In genomic region chr17:8474826-8475225, GRCh38 we compare ENCODE assay signal across 1 cellular context.
TF ChIP-seq lines count a peak whose summit lies in the region.

No MANE protein-coding gene starts in this region.

TF ChIP-seq in WTC11, 78 proteins besides CTCF, POLR2A, EP300 and RAD21 (continued from another document):
- TF ChIP-seq AR (CRISPR knock-in tag; IDR thresholded peaks at IDR 0.05) (no peak), E2F1 (CRISPR knock-in tag; IDR thresholded peaks at IDR 0.05) (no peak), ELF4 (CRISPR knock-in tag; IDR thresholded peaks at IDR 0.05; ENCODE audit: low read depth) (no peak), SP1 (CRISPR knock-in tag; conservative IDR thresholded peaks at IDR 0.05) (no peak), EMX1 (CRISPR knock-in tag; IDR thresholded peaks at IDR 0.05) (no peak), ZNF281 (CRISPR knock-in tag; IDR thresholded peaks at IDR 0.05) (no peak), JUN (CRISPR knock-in tag; IDR thresholded peaks at IDR 0.05) (no peak), ZNF423 (CRISPR knock-in tag; IDR thresholded peaks at IDR 0.05) (no peak), SOX15 (CRISPR knock-in tag; IDR thresholded peaks at IDR 0.05) (no peak)
